In the genomic region with DNA sequence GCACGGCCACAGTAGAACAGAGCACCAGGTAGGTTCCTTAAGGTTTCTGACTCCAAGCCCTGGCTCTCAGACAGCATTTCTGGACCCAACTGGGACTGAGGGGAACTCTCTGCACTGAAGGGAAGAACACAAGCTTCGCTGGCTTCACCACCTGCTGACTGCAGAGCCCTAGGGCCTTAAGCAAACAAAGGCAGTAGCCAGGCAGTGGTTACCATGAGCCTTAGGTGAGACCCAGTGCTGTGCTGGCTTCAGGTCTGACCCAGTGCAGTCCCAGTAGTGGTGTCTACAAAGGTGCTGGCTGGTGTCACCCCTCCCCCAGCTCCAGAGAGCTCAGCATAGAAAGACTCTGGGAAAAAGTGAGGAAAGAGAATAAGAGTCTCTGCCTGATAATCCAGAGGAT, we compare ENCODE assay signal across 17 cellular contexts. TPM values are rescaled to one million over a fixed set of nuclear protein-coding genes. Genes with fewer than 3 reads are reported as not detected.
DNase-seq lines count a peak whose midpoint lies in the region; ATAC-seq and TF ChIP-seq lines count a peak whose summit lies in the region.
"Had no signal": no experiment of that assay in that cellular context is flagged by ENCODE, and none has a peak within 500 bp of the region (broad histone marks: within the 10 kb centered on the region; RNA-seq: fewer than 3 reads in every experiment).

No MANE protein-coding gene starts in this region.

- intact Hi-C loops in Panc1 (cut with micrococcal nuclease; ENCODE audit: unreplicated experiment): no loop called here

- no peak overlapping the region for H3K4ac ChIP-seq in mesenchymal stem cell (ENCODE audit: low read depth in 1 of 2, low read length in 2 of 2)

- no peak for DNase-seq in activated T-cell treated with anti-CD3 and anti-CD28 coated beads, Interleukin-2, amount 50 U/mL, for 72 hours
- DNase-seq in activated T-cell treated with anti-CD3 and anti-CD28 coated beads, Interleukin-2, amount 50 U/mL, for 24 hours: no peak
- DNase-seq in Panc1 (ENCODE audit: low read depth, low spot score) (no peak), mesenchymal stem cell (no peak), NCI-H1092 (lab: John Stamatoyannopoulos, UW) (no peak), NCI-H2029 (lab: John Stamatoyannopoulos, UW) (no peak)
- DNase-seq in stimulated activated CD4-positive, alpha-beta T cell treated with anti-CD3 and anti-CD28 coated beads, Interleukin-15, amount 100 ng/mL, for 24 hours: no peak
- DNase-seq: DND-41, GOT3, NCI-H1105, NCI-H1694 treated with DMSO at 0.1 percent for 48 hours, NCI-H2107, NCI-H524, PC-9 had no signal

- WGBS in mesenchymal stem cell: 100% methylated on average over 2 of the region's 2 CpGs

- POLR2A ChIA-PET in Panc1 (lab: Charles Lee): no interaction called here

- peaks cover 23% of the 10 kb centered on the region for H3K79me1 ChIP-seq in mesenchymal stem cell (replicated peaks; ENCODE audit: low read length, poor library complexity, severe bottlenecking)

- H3K27ac ChIP-seq in Panc1 (ENCODE audit: low read length) (no peak overlapping the region), mesenchymal stem cell (ENCODE audit: low read length, poor library complexity, severe bottlenecking) (no peak overlapping the region)
- H3K27ac ChIP-seq: PC-9, SJSA1 had no signal

- no peaks in the 10 kb centered on the region for H3K27me3 Mint-ChIP-seq in activated T-cell treated with anti-CD3 and anti-CD28 coated beads, Interleukin-2, amount 50 U/mL, for 72 hours (ENCODE audit: low read depth)
- H3K27me3 Mint-ChIP-seq in activated T-cell treated with anti-CD3 and anti-CD28 coated beads, Interleukin-2, amount 50 U/mL, for 24 hours: no peaks in the 10 kb centered on the region
- H3K27me3 Mint-ChIP-seq: B cell had no signal

- peak overlapping the region; percentile 2 for H3K27ac Mint-ChIP-seq in activated T-cell treated with anti-CD3 and anti-CD28 coated beads, Interleukin-2, amount 50 U/mL, for 72 hours
- no peak overlapping the region for H3K27ac Mint-ChIP-seq in activated T-cell treated with anti-CD3 and anti-CD28 coated beads, Interleukin-2, amount 50 U/mL, for 24 hours
- H3K27ac Mint-ChIP-seq: B cell had no signal

- H3K27me3 ChIP-seq in Panc1 (ENCODE audit: control insufficient read depth, insufficient read depth, low read length): no peaks in the 10 kb centered on the region
- H3K27me3 ChIP-seq in mesenchymal stem cell (ENCODE audit: control insufficient read depth in 1 of 2, insufficient read depth in 1 of 2, low read length in 2 of 2): no peaks in the 10 kb centered on the region
- H3K27me3 ChIP-seq: SJSA1 had no signal

- in situ Hi-C loops in Panc1 (cut with HindIII; ENCODE audit: low pct_unique_long_range_greater_than_20kb, low sequenced_read_pairs): no loop called here

- H3K9me3 ChIP-seq in Panc1 (ENCODE audit: control insufficient read depth, insufficient read depth, low read depth, low read length): no peaks in the 10 kb centered on the region
- no peaks in the 10 kb centered on the region for H3K9me3 ChIP-seq in mesenchymal stem cell (ENCODE audit: control insufficient read depth, low read length)
- H3K9me3 ChIP-seq: SJSA1 had no signal

- no peak overlapping the region for H2BK15ac ChIP-seq in mesenchymal stem cell (ENCODE audit: low read depth, poor library complexity, severe bottlenecking)

- H3K4me2 ChIP-seq in mesenchymal stem cell (ENCODE audit: low read length, poor library complexity, severe bottlenecking): no peak overlapping the region
- H3K4me2 ChIP-seq: PC-9 had no signal

- H3K4me1 Mint-ChIP-seq in activated T-cell treated with anti-CD3 and anti-CD28 coated beads, Interleukin-2, amount 50 U/mL, for 72 hours (ENCODE audit: low read depth): peaks cover 5% of the 10 kb centered on the region
- peaks cover 3% of the 10 kb centered on the region for H3K4me1 Mint-ChIP-seq in activated T-cell treated with anti-CD3 and anti-CD28 coated beads, Interleukin-2, amount 50 U/mL, for 24 hours (ENCODE audit: low read depth)
- H3K4me1 Mint-ChIP-seq: B cell had no signal

- H4K8ac ChIP-seq in mesenchymal stem cell (ENCODE audit: low read length): peak overlapping the region; percentile 37

- no peak overlapping the region for H2BK120ac ChIP-seq in mesenchymal stem cell (ENCODE audit: low read depth, low read length)

- no peak overlapping the region for H2BK5ac ChIP-seq in mesenchymal stem cell (ENCODE audit: low read depth, low read length, poor library complexity, severe bottlenecking)

- H3K4me3 ChIP-seq in Panc1 (ENCODE audit: low read depth in 2 of 2, low read length in 2 of 2) (no peak overlapping the region), mesenchymal stem cell (ENCODE audit: insufficient read depth in 1 of 2, low read depth in 1 of 2, low read length in 2 of 2) (no peak overlapping the region)
- H3K4me3 ChIP-seq: K562, PC-9, SJSA1 had no signal

- H3K36me3 Mint-ChIP-seq in activated T-cell treated with anti-CD3 and anti-CD28 coated beads, Interleukin-2, amount 50 U/mL, for 72 hours (ENCODE audit: insufficient read depth in 2 of 2): peaks cover 11 to 23% of the 10 kb centered on the region in 2 donors
- peaks cover 77% of the 10 kb centered on the region for H3K36me3 Mint-ChIP-seq in activated T-cell treated with anti-CD3 and anti-CD28 coated beads, Interleukin-2, amount 50 U/mL, for 24 hours (ENCODE audit: low read depth)

- H2AK5ac ChIP-seq in mesenchymal stem cell (ENCODE audit: low read length, severe bottlenecking): no peak overlapping the region

- H2AFZ ChIP-seq in mesenchymal stem cell (ENCODE audit: low read depth, low read length): peak overlapping the region; percentile 23
- H2AFZ ChIP-seq: PC-9 had no signal

- peaks cover 37% of the 10 kb centered on the region for H3K36me3 ChIP-seq in Panc1 (ENCODE audit: control insufficient read depth, insufficient read depth, low read length)
- H3K36me3 ChIP-seq in mesenchymal stem cell (ENCODE audit: control insufficient read depth in 1 of 2, insufficient read depth in 2 of 2, low read depth in 1 of 2, low read length in 2 of 2): peaks cover 17 to 81% of the 10 kb centered on the region in 2 experiments

- BruUV-seq in Panc1 (replicated peaks; lab: Mats Ljungman, UMichigan): no TSS peak

- TF ChIP-seq CTCF in Panc1 (IDR thresholded peaks at IDR 0.05): no peak

- no peak overlapping the region for H3K18ac ChIP-seq in mesenchymal stem cell (ENCODE audit: low read depth in 1 of 2, low read length in 2 of 2)

- CTCF ChIA-PET in Panc1 (lab: Charles Lee): no interaction called here

- no peak overlapping the region for H2BK12ac ChIP-seq in mesenchymal stem cell (ENCODE audit: low read length in 2 of 2)

- no peak overlapping the region for H3K23ac ChIP-seq in mesenchymal stem cell (ENCODE audit: low read length in 2 of 2)

- H3K4me1 ChIP-seq in Panc1 (ENCODE audit: control insufficient read depth, insufficient read depth, low read length) (no peaks in the 10 kb centered on the region), mesenchymal stem cell (ENCODE audit: control insufficient read depth, insufficient read depth, low read depth, low read length) (peaks cover 5% of the 10 kb centered on the region)
- H3K4me1 ChIP-seq: SJSA1 had no signal

- H3K9me3 Mint-ChIP-seq in activated T-cell treated with anti-CD3 and anti-CD28 coated beads, Interleukin-2, amount 50 U/mL, for 72 hours: peaks cover 0 to 3% of the 10 kb centered on the region in 2 donors
- no peaks in the 10 kb centered on the region for H3K9me3 Mint-ChIP-seq in activated T-cell treated with anti-CD3 and anti-CD28 coated beads, Interleukin-2, amount 50 U/mL, for 24 hours

- H3K9ac ChIP-seq in mesenchymal stem cell (ENCODE audit: low read length): no peak overlapping the region

- no peak for ATAC-seq in activated T-cell treated with anti-CD3 and anti-CD28 coated beads, Interleukin-2, amount 50 U/mL, for 72 hours (replicated peaks in 1 of 2)
- ATAC-seq in Panc1: peak; percentile 35; the same call in 1 of the 2 replicates
- ATAC-seq: K562 had no signal

- no peak overlapping the region for H3K14ac ChIP-seq in mesenchymal stem cell (ENCODE audit: low read length in 2 of 2)

- no peak overlapping the region for H3K4me3 Mint-ChIP-seq in activated T-cell treated with anti-CD3 and anti-CD28 coated beads, Interleukin-2, amount 50 U/mL, for 72 hours
- H3K4me3 Mint-ChIP-seq in activated T-cell treated with anti-CD3 and anti-CD28 coated beads, Interleukin-2, amount 50 U/mL, for 24 hours: no peak overlapping the region
- H3K4me3 Mint-ChIP-seq: B cell had no signal

- H4K91ac ChIP-seq in mesenchymal stem cell (ENCODE audit: low read length): peak overlapping the region; percentile 68

RNA-seq across cellular contexts. Expression of gene SIRT1, which starts 59.5 kb away (rescaled TPM):
- total RNA-seq in activated T-cell treated with anti-CD3 and anti-CD28 coated beads, Interleukin-2, amount 50 U/mL, for 72 hours: 10 to 100 TPM; 42.6 to 46.6 TPM
- total RNA-seq in Panc1 (2021; ENCODE audit: unreplicated experiment): 45.0 TPM
- polyA plus RNA-seq in Panc1 (2012; ENCODE audit: insufficient read length): 22.0 TPM
- polyA plus RNA-seq in mesenchymal stem cell (2013, experiment 1 of 2): 6.7 TPM
- polyA plus RNA-seq in mesenchymal stem cell (2013, experiment 2 of 2): 8.2 TPM
